Comparison of ENCODE assay signal across 8 cellular contexts in genomic region chr17:81870155-81870977, GRCh38. TPM values are rescaled to one million over a fixed set of nuclear protein-coding genes. Genes with fewer than 3 reads are reported as not detected.
A peak's percentile ranks its signal among the peaks of the same experiment; 100 is the strongest.
DNase-seq lines count a peak whose midpoint lies in the region; ATAC-seq, FAIRE-seq and TF ChIP-seq lines count a peak whose summit lies in the region.

No MANE protein-coding gene starts in this region.

- peak; percentile 30 for FAIRE-seq in GM12892 (lab: Jason Lieb, UNC)

- peak overlapping the region; percentile 84 for H3K27ac ChIP-seq in brain microvascular endothelial cell

- DNase-seq in GM12892 (ENCODE audit: insufficient read length) (peak; percentile 46), RPMI8226 (peak; percentile 57), brain microvascular endothelial cell (peak; percentile 40), kidney epithelial cell (ENCODE audit: low read depth) (no peak), GOT3 (lab: John Stamatoyannopoulos, UW) (no peak)
- peak; percentile 32 to 38 for DNase-seq in stimulated activated CD4-positive, alpha-beta T cell treated with anti-CD3 and anti-CD28 coated beads, Interleukin-4, amount 100 ng/mL, for 4 hours

- H3K4me3 ChIP-seq in brain microvascular endothelial cell (ENCODE audit: low read depth, low read length) (peak overlapping the region; percentile 83), kidney epithelial cell (ENCODE audit: low read depth, low read length) (peak overlapping the region; percentile 84)

- in situ Hi-C loops in brain microvascular endothelial cell (cut with HindIII; ENCODE audit: low pct_ligation_motif_present, low sequenced_read_pairs) = no loop called here

- peak; percentile 47 for TF ChIP-seq POLR2A in GM12892 (IDR thresholded peaks at IDR 0.05; ENCODE audit: low read depth, low read length)

- H3K36me3 ChIP-seq in brain microvascular endothelial cell (replicated peaks) (peaks cover 24% of the 10 kb centered on the region), kidney epithelial cell (ENCODE audit: control insufficient read depth, insufficient read depth, low read length) (peaks cover 3% of the 10 kb centered on the region)

- ATAC-seq in HG02763 (IDR thresholded peaks at IDR 0.05; ENCODE audit: unreplicated experiment) = peak; percentile 8
- ATAC-seq in GM21723 (IDR thresholded peaks at IDR 0.05; ENCODE audit: unreplicated experiment) = no peak

- no peaks in the 10 kb centered on the region for H3K27me3 ChIP-seq in brain microvascular endothelial cell (replicated peaks)
- no peaks in the 10 kb centered on the region for H3K27me3 ChIP-seq in kidney epithelial cell (ENCODE audit: control insufficient read depth, insufficient read depth, low read length)

- TF ChIP-seq CTCF in brain microvascular endothelial cell (IDR thresholded peaks at IDR 0.05; ENCODE audit: low read depth, low read length, missing control alignments) (no peak), kidney epithelial cell (IDR thresholded peaks at IDR 0.05; ENCODE audit: insufficient read depth, low read length, poor library complexity, severe bottlenecking) (no peak)

RNA-seq across cellular contexts. Expression of gene ARHGDIA, which starts 0.8 kb away (rescaled TPM):
- 97.5 TPM for polyA plus RNA-seq in GM12892 (2012; ENCODE audit: missing spikeins)
- total RNA-seq in kidney epithelial cell = 243 and 355 TPM in 2 replicates

RNA-seq across cellular contexts. Expression of gene P4HB, which starts 10.0 kb away (rescaled TPM):
- polyA plus RNA-seq in GM12892 (2012; ENCODE audit: missing spikeins) = 491 TPM
- 870 and 1,165 TPM in 2 replicates for total RNA-seq in kidney epithelial cell

RNA-seq across cellular contexts. Expression of gene ALYREF, which starts 21.0 kb away (rescaled TPM):
- 77.6 TPM for polyA plus RNA-seq in GM12892 (2012; ENCODE audit: missing spikeins)
- 143 and 151 TPM in 2 replicates for total RNA-seq in kidney epithelial cell

RNA-seq across cellular contexts. Expression of gene ANAPC11, which starts 21.2 kb away (rescaled TPM):
- polyA plus RNA-seq in GM12892 (2012; ENCODE audit: missing spikeins) = 116 TPM
- total RNA-seq in kidney epithelial cell = 205 and 232 TPM in 2 replicates

RNA-seq across cellular contexts. Expression of gene NPB, which starts 31.7 kb away (rescaled TPM):
- 0.66 TPM for polyA plus RNA-seq in GM12892 (2012; ENCODE audit: missing spikeins)
- 1.2 and 1.9 TPM in 2 replicates for total RNA-seq in kidney epithelial cell

Comparison
In these comparisons a context has a peak if more than half of its experiments do, and no peak if none do; other contexts are left out.
1. DNase-seq: peak in GM12892 (single experiment), RPMI8226 (single experiment), brain microvascular endothelial cell (single experiment) and stimulated activated CD4-positive, alpha-beta T cell treated with anti-CD3 and anti-CD28 coated beads, Interleukin-4, amount 100 ng/mL, for 4 hours (2 of 2); none in kidney epithelial cell (single experiment) and GOT3 (single experiment).